Comparison of ENCODE assay signal across 1 cellular context in the genomic region with DNA sequence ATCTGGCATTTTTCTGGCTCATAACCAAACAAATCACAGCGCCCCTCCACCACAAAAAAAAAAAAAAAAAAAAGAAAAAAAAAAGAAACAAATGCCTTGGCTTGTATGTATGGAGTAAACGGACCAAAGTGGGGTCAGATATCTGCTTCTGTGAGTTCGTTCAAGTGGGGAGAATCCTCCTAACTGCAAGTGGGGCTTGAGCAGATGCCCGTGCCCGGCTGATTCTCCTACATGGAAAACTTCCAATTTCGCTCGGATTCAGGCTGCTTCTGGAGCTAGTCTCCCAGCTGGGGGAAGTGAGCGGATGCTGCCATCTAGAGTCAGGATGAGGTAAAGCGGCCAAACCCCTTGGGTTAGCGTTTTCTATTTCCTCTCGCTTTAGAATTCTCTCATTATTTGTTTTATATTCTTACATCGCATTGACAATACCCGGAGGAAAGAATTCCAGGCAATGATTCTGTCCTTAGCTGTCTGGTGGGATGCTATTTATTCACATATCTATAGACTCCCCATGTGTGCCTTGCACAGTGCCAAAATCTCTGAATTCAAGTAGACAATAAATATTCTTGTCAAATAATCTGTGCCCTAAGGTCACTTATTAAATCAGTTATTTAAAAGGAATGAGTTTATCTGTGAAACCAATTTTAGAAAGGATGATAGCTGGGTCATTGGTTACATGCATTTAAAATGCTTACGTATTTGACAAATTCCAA.
TF ChIP-seq lines count a peak whose summit lies in the region.

No MANE protein-coding gene starts in this region.

TF ChIP-seq in HepG2, 621 proteins besides CTCF, POLR2A, EP300 and RAD21 (continued from another document):
- TF ChIP-seq ZNF563 (CRISPR knock-in tag; IDR thresholded peaks at IDR 0.05) = 0 out of 2 replicates have a peak, but pooled peaks have one; percentile 49
- no peak for TF ChIP-seq MAZ (IDR thresholded peaks at IDR 0.05; ENCODE audit: borderline replicate concordance, low read depth, low read length)
- 0 out of 2 replicates have a peak, but pooled peaks have one; percentile 27 for TF ChIP-seq MAZ (CRISPR knock-in tag; IDR thresholded peaks at IDR 0.05; ENCODE audit: low read depth)
- TF ChIP-seq KLF15 (CRISPR knock-in tag; IDR thresholded peaks at IDR 0.05; ENCODE audit: borderline replicate concordance) = no peak
- no peak for TF ChIP-seq NFKB2 (CRISPR knock-in tag; IDR thresholded peaks at IDR 0.05; ENCODE audit: borderline replicate concordance)
- TF ChIP-seq SAP130 (CRISPR knock-in tag; IDR thresholded peaks at IDR 0.05; ENCODE audit: low read depth) = 0 out of 2 replicates have a peak, but pooled peaks have one; percentile 16
- TF ChIP-seq ZSCAN22 (CRISPR knock-in tag; IDR thresholded peaks at IDR 0.05) = no peak
- peak; percentile 42 for TF ChIP-seq GABPB1 (CRISPR knock-in tag; IDR thresholded peaks at IDR 0.05)
- 0 out of 2 replicates have a peak, but pooled peaks have one; percentile 41 for TF ChIP-seq SMAD3 (CRISPR knock-in tag; IDR thresholded peaks at IDR 0.05)
- peak; percentile 69; the same call in 1 of the 2 replicates for TF ChIP-seq ZSCAN31 (CRISPR knock-in tag; IDR thresholded peaks at IDR 0.05; ENCODE audit: low read depth)
- TF ChIP-seq SMC3 (IDR thresholded peaks at IDR 0.05; ENCODE audit: low read length) = peak; percentile 83
- TF ChIP-seq ZFP36L2 (CRISPR knock-in tag; IDR thresholded peaks at IDR 0.05) = no peak
- TF ChIP-seq, protein P1, sequence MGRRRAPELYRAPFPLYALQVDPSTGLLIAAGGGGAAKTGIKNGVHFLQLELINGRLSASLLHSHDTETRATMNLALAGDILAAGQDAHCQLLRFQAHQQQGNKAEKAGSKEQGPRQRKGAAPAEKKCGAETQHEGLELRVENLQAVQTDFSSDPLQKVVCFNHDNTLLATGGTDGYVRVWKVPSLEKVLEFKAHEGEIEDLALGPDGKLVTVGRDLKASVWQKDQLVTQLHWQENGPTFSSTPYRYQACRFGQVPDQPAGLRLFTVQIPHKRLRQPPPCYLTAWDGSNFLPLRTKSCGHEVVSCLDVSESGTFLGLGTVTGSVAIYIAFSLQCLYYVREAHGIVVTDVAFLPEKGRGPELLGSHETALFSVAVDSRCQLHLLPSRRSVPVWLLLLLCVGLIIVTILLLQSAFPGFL (CRISPR knock-in tag; IDR thresholded peaks at IDR 0.05) = no peak
- TF ChIP-seq, protein P2, sequence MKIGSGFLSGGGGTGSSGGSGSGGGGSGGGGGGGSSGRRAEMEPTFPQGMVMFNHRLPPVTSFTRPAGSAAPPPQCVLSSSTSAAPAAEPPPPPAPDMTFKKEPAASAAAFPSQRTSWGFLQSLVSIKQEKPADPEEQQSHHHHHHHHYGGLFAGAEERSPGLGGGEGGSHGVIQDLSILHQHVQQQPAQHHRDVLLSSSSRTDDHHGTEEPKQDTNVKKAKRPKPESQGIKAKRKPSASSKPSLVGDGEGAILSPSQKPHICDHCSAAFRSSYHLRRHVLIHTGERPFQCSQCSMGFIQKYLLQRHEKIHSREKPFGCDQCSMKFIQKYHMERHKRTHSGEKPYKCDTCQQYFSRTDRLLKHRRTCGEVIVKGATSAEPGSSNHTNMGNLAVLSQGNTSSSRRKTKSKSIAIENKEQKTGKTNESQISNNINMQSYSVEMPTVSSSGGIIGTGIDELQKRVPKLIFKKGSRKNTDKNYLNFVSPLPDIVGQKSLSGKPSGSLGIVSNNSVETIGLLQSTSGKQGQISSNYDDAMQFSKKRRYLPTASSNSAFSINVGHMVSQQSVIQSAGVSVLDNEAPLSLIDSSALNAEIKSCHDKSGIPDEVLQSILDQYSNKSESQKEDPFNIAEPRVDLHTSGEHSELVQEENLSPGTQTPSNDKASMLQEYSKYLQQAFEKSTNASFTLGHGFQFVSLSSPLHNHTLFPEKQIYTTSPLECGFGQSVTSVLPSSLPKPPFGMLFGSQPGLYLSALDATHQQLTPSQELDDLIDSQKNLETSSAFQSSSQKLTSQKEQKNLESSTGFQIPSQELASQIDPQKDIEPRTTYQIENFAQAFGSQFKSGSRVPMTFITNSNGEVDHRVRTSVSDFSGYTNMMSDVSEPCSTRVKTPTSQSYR (CRISPR knock-in tag; IDR thresholded peaks at IDR 0.05; ENCODE audit: borderline replicate concordance) = no peak
- no peak for TF ChIP-seq ZFP41 (CRISPR knock-in tag; IDR thresholded peaks at IDR 0.05; ENCODE audit: borderline replicate concordance)
